In genomic region chr3:79871656-79872055, GRCh38 we compare ENCODE assay signal across 31 cellular contexts.
DNase-seq lines count a peak whose midpoint lies in the region; ATAC-seq, FAIRE-seq and TF ChIP-seq lines count a peak whose summit lies in the region.
"Had no signal": no experiment of that assay in that cellular context is flagged by ENCODE, and none has a peak within 500 bp of the region (broad histone marks: within the 10 kb centered on the region; RNA-seq: fewer than 3 reads in every experiment).

No MANE protein-coding gene starts in this region.

- TF ChIP-seq POLR2A in HepG2 (IDR thresholded peaks at IDR 0.05; ENCODE audit: insufficient read depth in 1 of 2, low read depth in 2 of 2, low read length in 2 of 2), result no peak
- no peak for TF ChIP-seq POLR2A in right lobe of liver (IDR thresholded peaks at IDR 0.05)

- intact Hi-C loops in HepG2 (cut with micrococcal nuclease; ENCODE audit: unreplicated experiment) (no loop called here), right lobe of liver (cut with DNase I) (no loop called here)

- H3K9me3 Mint-ChIP-seq in mesothelial cell of epicardium, result peaks cover 4% of the 10 kb centered on the region
- H3K9me3 Mint-ChIP-seq in activated CD8-positive, alpha-beta T cell treated with anti-CD3 and anti-CD28 coated beads, Interleukin-2, amount 10 ng/mL, durations not matched to agents 7 days and 5 days (ENCODE audit: insufficient read depth), result peaks cover 6% of the 10 kb centered on the region

- peaks cover 48% of the 10 kb centered on the region for H3K4me1 Mint-ChIP-seq in mesothelial cell of epicardium
- H3K4me1 Mint-ChIP-seq in activated CD8-positive, alpha-beta T cell treated with anti-CD3 and anti-CD28 coated beads, Interleukin-2, amount 10 ng/mL, durations not matched to agents 7 days and 5 days (ENCODE audit: low read depth), result no peaks in the 10 kb centered on the region
- H3K4me1 Mint-ChIP-seq: activated CD4-positive, alpha-beta T cell treated with anti-CD3 and anti-CD28 coated beads for 36 hours; naive thymus-derived CD4-positive, alpha-beta T cell had no signal

- no TSS peak for BruUV-seq in HepG2 (replicated peaks; lab: Mats Ljungman, UMichigan)

- H2AFZ ChIP-seq in HepG2 (ENCODE audit: low read length), result no peak overlapping the region
- H2AFZ ChIP-seq: GM23248 had no signal

- H3K4me2 ChIP-seq in HepG2 (ENCODE audit: low read depth, low read length), result no peak overlapping the region

- WGBS in HepG2 (ENCODE audit: low lambda C conversion rate), result 5% methylated on average over 1 of the region's 1 CpG
- 20% methylated on average over 1 of the region's 1 CpG for WGBS in right lobe of liver (ENCODE audit: insufficient coverage, low coverage, low lambda C conversion rate, missing lambda C conversion rate)

- FAIRE-seq in HepG2 (lab: Jason Lieb, UNC), result no peak
- FAIRE-seq: frontal cortex, small intestine had no signal

- DNase-seq in HepG2 (ENCODE audit: low spot score) (no peak), right lobe of liver (no peak), brain microvascular endothelial cell (peak; percentile 87), mesothelial cell of epicardium (ENCODE audit: low spot score in 2 of 2, unreplicated experiment in 2 of 2) (no peak), mesenteric fat pad (ENCODE audit: low spot score) (no peak), amygdala (lab: John Stamatoyannopoulos, UW) (no peak)
- DNase-seq in activated CD8-positive, alpha-beta T cell treated with anti-CD3 and anti-CD28 coated beads, Interleukin-2, amount 10 ng/mL, durations not matched to agents 7 days and 5 days, result no peak
- DNase-seq: 8988T; activated CD4-positive, alpha-beta T cell treated with anti-CD3 and anti-CD28 coated beads for 36 hours; activated CD8-positive, alpha-beta memory T cell treated with anti-CD3 and anti-CD28 coated beads for 24 hours; activated effector memory CD4-positive, alpha-beta T cell treated with Interleukin-2 at 50 U/mL for 16 hours; activated T-cell treated with anti-CD3 and anti-CD28 coated beads for 4 hours; anterior cingulate cortex; caudate nucleus; DMS79 treated with DMSO at 0.1 percent for 48 hours; GM23248; midbrain; naive thymus-derived CD4-positive, alpha-beta T cell; NCI-H1092; NCI-H1694 treated with DMSO at 0.1 percent for 48 hours; NCI-H526; NK-92 treated with Interleukin-12 subunit alpha and Interleukin-12 subunit beta, amount 100 ng/mL, for 24 hours; occipital lobe; SHP77; small intestine; stimulated activated naive CD4-positive, alpha-beta T cell treated with Interleukin-2 at 50 U/mL for 16 hours; upper lobe of right lung had no signal

- no peak overlapping the region for H3K4me3 ChIP-seq in HepG2 (replicated peaks in 1 of 3; ENCODE audit: insufficient read depth in 1 of 3, low read depth in 2 of 3, low read length in 3 of 3)
- no peak overlapping the region for H3K4me3 ChIP-seq in right lobe of liver
- no peak overlapping the region for H3K4me3 ChIP-seq in brain microvascular endothelial cell (ENCODE audit: low read depth, low read length)
- H3K4me3 ChIP-seq: GM23248, upper lobe of right lung had no signal

- TF ChIP-seq CTCF in HepG2 (CRISPR knock-in tag; IDR thresholded peaks at IDR 0.05) (no peak), right lobe of liver (IDR thresholded peaks at IDR 0.05) (no peak), brain microvascular endothelial cell (IDR thresholded peaks at IDR 0.05; ENCODE audit: low read depth, low read length, missing control alignments) (no peak), mesothelial cell of epicardium (IDR thresholded peaks at IDR 0.05; ENCODE audit: unreplicated experiment) (no peak)

- no peak for TF ChIP-seq EP300 in HepG2 (IDR thresholded peaks at IDR 0.05; ENCODE audit: low read depth in 2 of 2, low read length in 2 of 2)
- TF ChIP-seq EP300 in HepG2 (CRISPR knock-in tag; IDR thresholded peaks at IDR 0.05; ENCODE audit: borderline replicate concordance), result no peak

- in situ Hi-C loops in HepG2 (cut with HindIII; ENCODE audit: extremely low pct_ligation_motif_present, low pct_unique_long_range_greater_than_20kb), result no loop called here
- in situ Hi-C loops in brain microvascular endothelial cell (cut with HindIII; ENCODE audit: low pct_ligation_motif_present, low sequenced_read_pairs), result no loop called here

- H3K79me2 ChIP-seq in HepG2 (ENCODE audit: insufficient read depth, low read length), result no peaks in the 10 kb centered on the region

- H3K27ac ChIP-seq in HepG2 (ENCODE audit: extremely low read length, insufficient read depth, low read length), result no peak overlapping the region
- no peak overlapping the region for H3K27ac ChIP-seq in right lobe of liver
- H3K27ac ChIP-seq in brain microvascular endothelial cell, result peak overlapping the region; percentile 100
- H3K27ac ChIP-seq: GM23248, upper lobe of right lung had no signal

- no peak for TF ChIP-seq RAD21 in HepG2 (CRISPR knock-in tag; IDR thresholded peaks at IDR 0.05)

- H3K9me3 ChIP-seq in HepG2 (ENCODE audit: low read length) (no peaks in the 10 kb centered on the region), right lobe of liver (no peaks in the 10 kb centered on the region)
- H3K9me3 ChIP-seq: upper lobe of right lung had no signal

- no peak overlapping the region for H3K9ac ChIP-seq in HepG2 (ENCODE audit: insufficient read depth, low read depth, low read length)
- H3K9ac ChIP-seq: GM23248 had no signal

- CTCF ChIA-PET in HepG2 (lab: Yijun Ruan, JAX; ENCODE audit: low intra/inter-chr PET ratio, low total read pairs), result no interaction called here
- CTCF ChIA-PET in activated CD8-positive, alpha-beta T cell treated with anti-CD3 and anti-CD28 coated beads, Interleukin-2, amount 10 ng/mL, durations not matched to agents 7 days and 5 days (lab: Charles Lee), result no interaction called here

- no peak overlapping the region for H3K4me3 Mint-ChIP-seq in mesothelial cell of epicardium
- H3K4me3 Mint-ChIP-seq in activated CD8-positive, alpha-beta T cell treated with anti-CD3 and anti-CD28 coated beads, Interleukin-2, amount 10 ng/mL, durations not matched to agents 7 days and 5 days, result no peak overlapping the region
- H3K4me3 Mint-ChIP-seq: activated CD4-positive, alpha-beta T cell treated with anti-CD3 and anti-CD28 coated beads for 36 hours; naive thymus-derived CD4-positive, alpha-beta T cell had no signal

- H4K20me1 ChIP-seq in HepG2 (ENCODE audit: insufficient read depth, low read length), result no peaks in the 10 kb centered on the region

- POLR2A ChIA-PET in HepG2 (lab: Yijun Ruan, JAX), result no interaction called here
- POLR2A ChIA-PET in activated CD8-positive, alpha-beta T cell treated with anti-CD3 and anti-CD28 coated beads, Interleukin-2, amount 10 ng/mL, durations not matched to agents 7 days and 5 days (lab: Charles Lee), result no interaction called here

- H3K27ac Mint-ChIP-seq in mesothelial cell of epicardium, result peak overlapping the region; percentile 84
- H3K27ac Mint-ChIP-seq in activated CD8-positive, alpha-beta T cell treated with anti-CD3 and anti-CD28 coated beads, Interleukin-2, amount 10 ng/mL, durations not matched to agents 7 days and 5 days, result no peak overlapping the region
- H3K27ac Mint-ChIP-seq: activated CD4-positive, alpha-beta T cell treated with anti-CD3 and anti-CD28 coated beads for 36 hours; activated naive CD4-positive, alpha-beta T cell treated with anti-CD3 and anti-CD28 coated beads, Interleukin-2, amount 50 U/mL, for 72 hours; naive thymus-derived CD4-positive, alpha-beta T cell had no signal

- H3K36me3 Mint-ChIP-seq in mesothelial cell of epicardium, result no peaks in the 10 kb centered on the region
- H3K36me3 Mint-ChIP-seq in activated CD8-positive, alpha-beta T cell treated with anti-CD3 and anti-CD28 coated beads, Interleukin-2, amount 10 ng/mL, durations not matched to agents 7 days and 5 days (ENCODE audit: low read depth), result no peaks in the 10 kb centered on the region
- H3K36me3 Mint-ChIP-seq: naive thymus-derived CD4-positive, alpha-beta T cell had no signal

- H3K36me3 ChIP-seq in HepG2 (replicated peaks in 1 of 2; ENCODE audit: control insufficient read depth in 1 of 2, insufficient read depth in 2 of 2, low read length in 2 of 2) (no peaks in the 10 kb centered on the region), right lobe of liver (no peaks in the 10 kb centered on the region), brain microvascular endothelial cell (replicated peaks) (no peaks in the 10 kb centered on the region)
- H3K36me3 ChIP-seq: upper lobe of right lung had no signal

- H3K4me1 ChIP-seq in HepG2 (ENCODE audit: insufficient read depth, low read length) (no peaks in the 10 kb centered on the region), right lobe of liver (no peaks in the 10 kb centered on the region)
- H3K4me1 ChIP-seq: upper lobe of right lung had no signal

- no peak for ATAC-seq in HepG2
- no peak for ATAC-seq in right lobe of liver
- no peak for ATAC-seq in activated CD8-positive, alpha-beta T cell treated with anti-CD3 and anti-CD28 coated beads, Interleukin-2, amount 10 ng/mL, durations not matched to agents 7 days and 5 days
- ATAC-seq in GM18502 (IDR thresholded peaks at IDR 0.05; ENCODE audit: poor library complexity, unreplicated experiment), result no peak
- ATAC-seq: activated CD4-positive, alpha-beta T cell treated with anti-CD3 and anti-CD28 coated beads for 36 hours; activated naive CD4-positive, alpha-beta T cell treated with anti-CD3 and anti-CD28 coated beads, Interleukin-2, amount 50 U/mL, for 72 hours; esophagus mucosa; naive thymus-derived CD4-positive, alpha-beta T cell; upper lobe of right lung had no signal

- H3K27me3 ChIP-seq in HepG2 (ENCODE audit: control insufficient read depth in 1 of 2, insufficient read depth in 2 of 2, low read length in 2 of 2) (no peaks in the 10 kb centered on the region), right lobe of liver (no peaks in the 10 kb centered on the region), brain microvascular endothelial cell (replicated peaks) (no peaks in the 10 kb centered on the region)
- H3K27me3 ChIP-seq: upper lobe of right lung had no signal

- H3K27me3 Mint-ChIP-seq in mesothelial cell of epicardium (ENCODE audit: low read depth), result no peaks in the 10 kb centered on the region
- H3K27me3 Mint-ChIP-seq in activated CD8-positive, alpha-beta T cell treated with anti-CD3 and anti-CD28 coated beads, Interleukin-2, amount 10 ng/mL, durations not matched to agents 7 days and 5 days (ENCODE audit: low read depth), result no peaks in the 10 kb centered on the region
- H3K27me3 Mint-ChIP-seq: activated CD4-positive, alpha-beta T cell treated with anti-CD3 and anti-CD28 coated beads for 36 hours; naive thymus-derived CD4-positive, alpha-beta T cell had no signal

TF ChIP-seq in HepG2, 621 proteins besides CTCF, POLR2A, EP300 and RAD21 (continues in another document):
- TF ChIP-seq MAFF (IDR thresholded peaks at IDR 0.05; ENCODE audit: low read depth, low read length), result peak; percentile 91
- TF ChIP-seq MAFK (conservative IDR thresholded peaks at IDR 0.05 in 1 of 2, IDR thresholded peaks at IDR 0.05 in 1 of 2; ENCODE audit: low read length in 2 of 2), result peak; percentile 88 to 95
